Comparison of ENCODE assay signal across 1 cellular context in the genomic region with DNA sequence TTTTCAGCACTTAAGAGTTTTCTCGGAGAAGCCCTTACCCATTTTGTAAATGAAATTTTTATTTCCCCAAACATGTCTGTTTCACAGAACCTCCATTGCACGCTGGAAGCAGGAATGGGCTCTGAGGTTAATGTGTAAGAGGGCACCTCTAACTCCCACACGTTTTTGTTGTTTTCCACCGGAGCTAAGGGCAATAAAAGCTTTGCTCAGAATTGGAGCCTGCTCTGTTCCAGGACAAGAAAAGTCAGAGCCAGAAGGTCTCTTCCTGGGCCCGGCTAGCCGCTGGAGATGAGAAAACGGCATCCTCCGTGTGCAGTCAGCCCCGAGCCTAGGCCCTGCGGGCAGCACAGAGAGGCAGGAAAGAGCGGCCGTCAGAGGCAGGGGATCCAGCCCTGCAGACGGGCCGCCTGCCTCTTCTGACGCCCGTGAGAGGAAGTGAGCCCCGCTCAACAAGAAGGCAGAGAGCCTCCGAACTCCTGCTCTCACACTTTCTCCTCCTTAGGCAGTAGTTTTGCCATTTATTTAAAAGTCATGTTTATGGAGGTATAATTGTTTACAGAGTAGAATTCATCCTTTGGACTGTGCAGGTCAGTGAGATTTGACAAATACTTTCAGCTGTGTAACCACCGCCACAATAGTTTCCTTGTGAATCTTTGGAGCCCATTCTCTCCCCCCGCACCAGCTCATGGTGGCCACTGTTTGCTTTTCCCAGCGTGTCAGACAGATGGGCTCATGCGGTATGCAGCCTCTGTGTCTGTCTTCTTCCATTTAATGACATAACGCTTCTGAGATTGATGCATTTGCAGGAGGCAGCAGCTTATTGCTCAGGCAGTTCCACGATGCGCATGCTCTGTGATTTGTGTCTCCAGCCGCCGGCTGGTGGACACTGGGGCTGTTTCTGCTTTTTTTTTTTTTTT.
TF ChIP-seq lines count a peak whose summit lies in the region.

No MANE protein-coding gene starts in this region.

TF ChIP-seq in SK-N-SH treated with all-trans-retinoic acid at 6 μM for 48 hours, 23 proteins besides CTCF, POLR2A, EP300 and RAD21 (continued from another document):
- TF ChIP-seq, protein P1, sequence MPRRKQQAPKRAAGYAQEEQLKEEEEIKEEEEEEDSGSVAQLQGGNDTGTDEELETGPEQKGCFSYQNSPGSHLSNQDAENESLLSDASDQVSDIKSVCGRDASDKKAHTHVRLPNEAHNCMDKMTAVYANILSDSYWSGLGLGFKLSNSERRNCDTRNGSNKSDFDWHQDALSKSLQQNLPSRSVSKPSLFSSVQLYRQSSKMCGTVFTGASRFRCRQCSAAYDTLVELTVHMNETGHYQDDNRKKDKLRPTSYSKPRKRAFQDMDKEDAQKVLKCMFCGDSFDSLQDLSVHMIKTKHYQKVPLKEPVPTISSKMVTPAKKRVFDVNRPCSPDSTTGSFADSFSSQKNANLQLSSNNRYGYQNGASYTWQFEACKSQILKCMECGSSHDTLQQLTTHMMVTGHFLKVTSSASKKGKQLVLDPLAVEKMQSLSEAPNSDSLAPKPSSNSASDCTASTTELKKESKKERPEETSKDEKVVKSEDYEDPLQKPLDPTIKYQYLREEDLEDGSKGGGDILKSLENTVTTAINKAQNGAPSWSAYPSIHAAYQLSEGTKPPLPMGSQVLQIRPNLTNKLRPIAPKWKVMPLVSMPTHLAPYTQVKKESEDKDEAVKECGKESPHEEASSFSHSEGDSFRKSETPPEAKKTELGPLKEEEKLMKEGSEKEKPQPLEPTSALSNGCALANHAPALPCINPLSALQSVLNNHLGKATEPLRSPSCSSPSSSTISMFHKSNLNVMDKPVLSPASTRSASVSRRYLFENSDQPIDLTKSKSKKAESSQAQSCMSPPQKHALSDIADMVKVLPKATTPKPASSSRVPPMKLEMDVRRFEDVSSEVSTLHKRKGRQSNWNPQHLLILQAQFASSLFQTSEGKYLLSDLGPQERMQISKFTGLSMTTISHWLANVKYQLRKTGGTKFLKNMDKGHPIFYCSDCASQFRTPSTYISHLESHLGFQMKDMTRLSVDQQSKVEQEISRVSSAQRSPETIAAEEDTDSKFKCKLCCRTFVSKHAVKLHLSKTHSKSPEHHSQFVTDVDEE (CRISPR knock-in tag; IDR thresholded peaks at IDR 0.05) = no peak
- TF ChIP-seq, protein P2, sequence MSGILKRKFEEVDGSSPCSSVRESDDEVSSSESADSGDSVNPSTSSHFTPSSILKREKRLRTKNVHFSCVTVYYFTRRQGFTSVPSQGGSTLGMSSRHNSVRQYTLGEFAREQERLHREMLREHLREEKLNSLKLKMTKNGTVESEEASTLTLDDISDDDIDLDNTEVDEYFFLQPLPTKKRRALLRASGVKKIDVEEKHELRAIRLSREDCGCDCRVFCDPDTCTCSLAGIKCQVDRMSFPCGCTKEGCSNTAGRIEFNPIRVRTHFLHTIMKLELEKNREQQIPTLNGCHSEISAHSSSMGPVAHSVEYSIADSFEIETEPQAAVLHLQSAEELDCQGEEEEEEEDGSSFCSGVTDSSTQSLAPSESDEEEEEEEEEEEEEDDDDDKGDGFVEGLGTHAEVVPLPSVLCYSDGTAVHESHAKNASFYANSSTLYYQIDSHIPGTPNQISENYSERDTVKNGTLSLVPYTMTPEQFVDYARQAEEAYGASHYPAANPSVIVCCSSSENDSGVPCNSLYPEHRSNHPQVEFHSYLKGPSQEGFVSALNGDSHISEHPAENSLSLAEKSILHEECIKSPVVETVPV (CRISPR knock-in tag; IDR thresholded peaks at IDR 0.05) = no peak
- TF ChIP-seq OSR1 (CRISPR knock-in tag; IDR thresholded peaks at IDR 0.05) (no peak), TOX (CRISPR knock-in tag; IDR thresholded peaks at IDR 0.05; ENCODE audit: borderline replicate concordance) (no peak), ZC3H10 (CRISPR knock-in tag; IDR thresholded peaks at IDR 0.05) (no peak), ISL1 (CRISPR knock-in tag; IDR thresholded peaks at IDR 0.05) (no peak), PPARA (CRISPR knock-in tag; IDR thresholded peaks at IDR 0.05; ENCODE audit: borderline replicate concordance) (no peak), RARB (CRISPR knock-in tag; IDR thresholded peaks at IDR 0.05) (no peak), BACH2 (CRISPR knock-in tag; IDR thresholded peaks at IDR 0.05; ENCODE audit: borderline replicate concordance) (no peak)
- TF ChIP-seq, protein P3, sequence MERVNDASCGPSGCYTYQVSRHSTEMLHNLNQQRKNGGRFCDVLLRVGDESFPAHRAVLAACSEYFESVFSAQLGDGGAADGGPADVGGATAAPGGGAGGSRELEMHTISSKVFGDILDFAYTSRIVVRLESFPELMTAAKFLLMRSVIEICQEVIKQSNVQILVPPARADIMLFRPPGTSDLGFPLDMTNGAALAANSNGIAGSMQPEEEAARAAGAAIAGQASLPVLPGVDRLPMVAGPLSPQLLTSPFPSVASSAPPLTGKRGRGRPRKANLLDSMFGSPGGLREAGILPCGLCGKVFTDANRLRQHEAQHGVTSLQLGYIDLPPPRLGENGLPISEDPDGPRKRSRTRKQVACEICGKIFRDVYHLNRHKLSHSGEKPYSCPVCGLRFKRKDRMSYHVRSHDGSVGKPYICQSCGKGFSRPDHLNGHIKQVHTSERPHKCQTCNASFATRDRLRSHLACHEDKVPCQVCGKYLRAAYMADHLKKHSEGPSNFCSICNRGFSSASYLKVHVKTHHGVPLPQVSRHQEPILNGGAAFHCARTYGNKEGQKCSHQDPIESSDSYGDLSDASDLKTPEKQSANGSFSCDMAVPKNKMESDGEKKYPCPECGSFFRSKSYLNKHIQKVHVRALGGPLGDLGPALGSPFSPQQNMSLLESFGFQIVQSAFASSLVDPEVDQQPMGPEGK (CRISPR knock-in tag; IDR thresholded peaks at IDR 0.05; ENCODE audit: borderline replicate concordance) = no peak
- TF ChIP-seq, protein P4, sequence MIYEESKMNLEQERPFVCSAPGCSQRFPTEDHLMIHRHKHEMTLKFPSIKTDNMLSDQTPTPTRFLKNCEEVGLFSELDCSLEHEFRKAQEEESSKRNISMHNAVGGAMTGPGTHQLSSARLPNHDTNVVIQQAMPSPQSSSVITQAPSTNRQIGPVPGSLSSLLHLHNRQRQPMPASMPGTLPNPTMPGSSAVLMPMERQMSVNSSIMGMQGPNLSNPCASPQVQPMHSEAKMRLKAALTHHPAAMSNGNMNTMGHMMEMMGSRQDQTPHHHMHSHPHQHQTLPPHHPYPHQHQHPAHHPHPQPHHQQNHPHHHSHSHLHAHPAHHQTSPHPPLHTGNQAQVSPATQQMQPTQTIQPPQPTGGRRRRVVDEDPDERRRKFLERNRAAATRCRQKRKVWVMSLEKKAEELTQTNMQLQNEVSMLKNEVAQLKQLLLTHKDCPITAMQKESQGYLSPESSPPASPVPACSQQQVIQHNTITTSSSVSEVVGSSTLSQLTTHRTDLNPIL (CRISPR knock-in tag; IDR thresholded peaks at IDR 0.05; ENCODE audit: low read depth) = no peak
